27 cellular contexts compared by ENCODE assay signal in the genomic region with DNA sequence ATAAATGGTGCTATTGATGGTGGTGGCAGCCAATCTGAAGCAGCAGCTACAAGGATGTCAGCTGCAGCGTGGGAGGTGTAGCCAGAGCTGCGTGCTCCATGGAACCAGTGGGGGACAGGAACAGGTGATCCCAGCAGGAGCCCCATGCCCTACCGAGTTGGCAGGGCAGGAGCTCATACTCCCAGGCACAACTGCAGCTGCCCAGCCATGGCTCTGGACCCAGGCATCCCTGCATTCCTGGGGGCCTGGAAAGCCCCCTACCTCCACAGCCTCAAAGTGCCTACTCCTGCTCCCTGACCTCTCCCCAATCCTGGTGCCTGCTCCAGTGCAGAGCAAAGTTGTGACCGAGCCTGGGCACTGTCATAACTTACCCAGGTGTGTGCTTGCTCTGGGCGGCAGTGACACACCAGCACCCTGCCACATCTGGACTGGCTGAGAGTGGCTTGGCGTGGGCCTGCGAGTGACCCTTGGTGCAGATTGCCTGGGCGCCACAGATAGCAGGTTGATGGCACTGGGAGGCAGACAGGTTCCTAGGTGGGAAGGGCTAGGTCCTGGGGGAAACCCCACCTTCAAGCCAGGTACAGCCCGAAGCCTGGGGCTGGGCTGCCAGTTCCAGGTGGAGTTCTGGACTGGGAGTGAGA.
A peak's percentile ranks its signal among the peaks of the same experiment; 100 is the strongest.
DNase-seq lines count a peak whose midpoint lies in the region; ATAC-seq, FAIRE-seq and TF ChIP-seq lines count a peak whose summit lies in the region.
"Had no signal": no experiment of that assay in that cellular context is flagged by ENCODE, and none has a peak within 500 bp of the region (broad histone marks: within the 10 kb centered on the region; RNA-seq: fewer than 3 reads in every experiment).

No MANE protein-coding gene starts in this region.

- H3K4me3 ChIP-seq in astrocyte (ENCODE audit: insufficient read depth, low read depth, low read length) (no peak overlapping the region), suprapubic skin (no peak overlapping the region), SJCRH30 (no peak overlapping the region)
- H3K4me3 ChIP-seq: GM23338 had no signal

- TF ChIP-seq EP300 in suprapubic skin (IDR thresholded peaks at IDR 0.05), result no peak

- H3K4me2 ChIP-seq in astrocyte (ENCODE audit: low read length), result no peak overlapping the region
- H3K4me2 ChIP-seq: GM23338 had no signal

- H3K4me1 ChIP-seq in astrocyte (ENCODE audit: insufficient read depth, low read length) (no peaks in the 10 kb centered on the region), suprapubic skin (no peaks in the 10 kb centered on the region), SJCRH30 (no peaks in the 10 kb centered on the region)
- H3K4me1 ChIP-seq: BE2C had no signal

- TF ChIP-seq POLR2A in suprapubic skin (IDR thresholded peaks at IDR 0.05) (no peak), GM18505 (IDR thresholded peaks at IDR 0.05; ENCODE audit: borderline replicate concordance, extremely low read depth, insufficient read depth, insufficient read length) (no peak)

- FAIRE-seq in astrocyte (lab: Jason Lieb, UNC), result peak; percentile 9
- FAIRE-seq: G401.6, HTR-8/SVneo had no signal

- H3K79me2 ChIP-seq in astrocyte (ENCODE audit: insufficient read depth, low read length), result no peaks in the 10 kb centered on the region

- WGBS in suprapubic skin, result 74% methylated on average over 7 of the region's 9 CpGs

- H3K36me3 ChIP-seq in astrocyte (ENCODE audit: insufficient read depth, low read length) (no peaks in the 10 kb centered on the region), suprapubic skin (no peaks in the 10 kb centered on the region), SJCRH30 (no peaks in the 10 kb centered on the region)
- H3K36me3 ChIP-seq: BE2C had no signal

- no peak overlapping the region for H3K9ac ChIP-seq in astrocyte (ENCODE audit: low read length)

- H3K27me3 Mint-ChIP-seq in astrocyte (ENCODE audit: low read depth, unreplicated experiment), result peaks cover 3% of the 10 kb centered on the region
- no peaks in the 10 kb centered on the region for H3K27me3 Mint-ChIP-seq in osteocyte (ENCODE audit: unreplicated experiment)

- no peak overlapping the region for H3K27ac ChIP-seq in astrocyte (ENCODE audit: low read depth, low read length)
- no peak overlapping the region for H3K27ac ChIP-seq in suprapubic skin
- H3K27ac ChIP-seq in SJCRH30, result no peak overlapping the region

- H3K9me3 ChIP-seq in astrocyte (ENCODE audit: insufficient read depth, low read depth, low read length) (no peaks in the 10 kb centered on the region), suprapubic skin (no peaks in the 10 kb centered on the region), SJCRH30 (replicated peaks) (no peaks in the 10 kb centered on the region)
- H3K9me3 ChIP-seq: BE2C had no signal

- no peak overlapping the region for H3K27ac Mint-ChIP-seq in astrocyte (ENCODE audit: unreplicated experiment)
- H3K27ac Mint-ChIP-seq in osteocyte (ENCODE audit: unreplicated experiment), result no peak overlapping the region
- H3K27ac Mint-ChIP-seq: CD8-positive, alpha-beta memory T cell; GM23338 had no signal

- H3K4me3 Mint-ChIP-seq in astrocyte (ENCODE audit: unreplicated experiment) (no peak overlapping the region), osteocyte (ENCODE audit: unreplicated experiment) (no peak overlapping the region)
- H3K4me3 Mint-ChIP-seq: CD14-positive monocyte; CD8-positive, alpha-beta memory T cell; GM23338 had no signal

- no peaks in the 10 kb centered on the region for H3K27me3 ChIP-seq in astrocyte (ENCODE audit: insufficient read depth, low read length)
- H3K27me3 ChIP-seq in suprapubic skin, result no peaks in the 10 kb centered on the region
- H3K27me3 ChIP-seq in SJCRH30, result no peaks in the 10 kb centered on the region
- H3K27me3 ChIP-seq: BE2C had no signal

- intact Hi-C loops in left cardiac atrium (cut with DNase I), result no loop called here
- intact Hi-C loops in Right ventricle myocardium superior (cut with DNase I), result no loop called here

- H3K9me3 Mint-ChIP-seq in astrocyte (ENCODE audit: unreplicated experiment), result peaks cover 2% of the 10 kb centered on the region
- peaks cover 60% of the 10 kb centered on the region for H3K9me3 Mint-ChIP-seq in osteocyte (ENCODE audit: unreplicated experiment)
- H3K9me3 Mint-ChIP-seq: GM23338 had no signal

- TF ChIP-seq CTCF in astrocyte (IDR thresholded peaks at IDR 0.05; ENCODE audit: insufficient read depth, low read depth, low read length) (no peak), osteocyte (IDR thresholded peaks at IDR 0.05) (no peak), suprapubic skin (IDR thresholded peaks at IDR 0.05) (no peak)

- DNase-seq in left cardiac atrium (peak; percentile 9), Right ventricle myocardium superior (no peak), astrocyte (ENCODE audit: low read depth) (no peak), osteocyte (ENCODE audit: extremely low spot score, unreplicated experiment) (peak; percentile 82), suprapubic skin (ENCODE audit: low spot score in 2 of 2) (peak; percentile 38 to 44), NOMO-1 (lab: John Stamatoyannopoulos, UW; ENCODE audit: unreplicated experiment in 2 of 2) (no peak), SJCRH30 (no peak)
- DNase-seq: 8988T; ACHN; BE2C; HCEC 1CT; MV-4-11; NCI-H1105; NCI-H1436 treated with DMSO at 0.1 percent for 48 hours; NCI-H1930; NCI-H2107; NCI-H524; NCI-H748 treated with DMSO at 0.1 percent for 48 hours; NK-92 treated with Interleukin-12 subunit alpha and Interleukin-12 subunit beta, amount 100 ng/mL, for 24 hours had no signal

- ATAC-seq in left cardiac atrium (no peak), Right ventricle myocardium superior (ENCODE audit: poor library complexity) (no peak), GM18505 (IDR thresholded peaks at IDR 0.05; ENCODE audit: unreplicated experiment) (no peak)
- ATAC-seq: GM23338, Panc1, SK-N-SH treated with all-trans-retinoic acid at 6 μM for 48 hours had no signal

- H3K4me1 Mint-ChIP-seq in astrocyte (ENCODE audit: low read depth, unreplicated experiment), result no peaks in the 10 kb centered on the region
- no peaks in the 10 kb centered on the region for H3K4me1 Mint-ChIP-seq in osteocyte (ENCODE audit: unreplicated experiment)
- H3K4me1 Mint-ChIP-seq: CD14-positive monocyte; CD8-positive, alpha-beta memory T cell had no signal

- H4K20me1 ChIP-seq in astrocyte (ENCODE audit: insufficient read depth, low read length), result no peaks in the 10 kb centered on the region

- H3K36me3 Mint-ChIP-seq in astrocyte (ENCODE audit: low read depth, unreplicated experiment) (no peaks in the 10 kb centered on the region), osteocyte (ENCODE audit: unreplicated experiment) (no peaks in the 10 kb centered on the region)
- H3K36me3 Mint-ChIP-seq: CD14-positive monocyte; CD8-positive, alpha-beta memory T cell had no signal

- H2AFZ ChIP-seq in astrocyte (ENCODE audit: low read depth, low read length), result no peak overlapping the region
- H2AFZ ChIP-seq: GM23338 had no signal

Comparison
In these comparisons a context has a peak if more than half of its experiments do, and no peak if none do; other contexts are left out.
1. DNase-seq: peak in left cardiac atrium (single experiment), osteocyte (single experiment) and suprapubic skin (2 of 2); none in Right ventricle myocardium superior (single experiment), astrocyte (single experiment), NOMO-1 (0 of 2) and SJCRH30 (0 of 2).